1 cellular context compared by ENCODE assay signal in the genomic region with DNA sequence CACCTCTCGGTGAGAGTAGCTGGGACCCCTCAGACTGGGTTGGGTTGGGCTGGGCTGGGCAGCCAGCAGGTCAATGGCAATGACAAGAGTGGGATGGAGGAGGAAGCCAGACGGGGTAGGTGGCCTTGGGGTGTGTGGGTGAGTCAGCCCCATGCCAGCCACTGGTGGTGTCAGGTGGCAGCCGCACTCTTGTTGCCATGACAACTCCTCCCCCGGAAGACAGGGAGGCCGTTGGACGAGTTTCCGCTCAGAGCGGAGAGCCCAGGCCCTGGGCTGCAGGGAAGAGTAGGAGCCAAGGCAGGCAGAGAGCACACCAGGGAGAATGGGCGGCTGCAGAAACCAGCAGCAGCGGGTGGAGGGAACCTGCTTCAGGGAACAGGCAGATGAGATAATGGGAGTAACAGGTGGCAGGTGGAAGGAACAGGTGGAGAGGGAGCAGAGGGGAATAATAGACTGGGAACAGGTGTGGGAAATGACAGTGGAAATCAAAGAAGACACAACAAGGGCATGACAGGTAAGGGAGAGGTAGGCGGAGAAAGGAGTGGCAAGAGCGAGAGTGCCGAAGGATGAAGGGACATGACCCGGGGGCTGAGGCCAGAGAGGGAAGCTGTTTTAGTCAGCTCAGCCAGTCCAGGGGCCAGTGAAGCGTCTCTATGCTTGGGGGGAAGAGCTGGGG.
TF ChIP-seq lines count a peak whose summit lies in the region.

No MANE protein-coding gene starts in this region.

TF ChIP-seq in K562, 482 proteins besides CTCF, POLR2A, EP300 and RAD21:
- TF ChIP-seq RFX1 (IDR thresholded peaks at IDR 0.05) (peak; percentile 81), TAF9B (IDR thresholded peaks at IDR 0.05; ENCODE audit: partially characterized antibody) (no peak), EGR1 (conservative IDR thresholded peaks at IDR 0.05) (peak; percentile 39), BRCA1 (IDR thresholded peaks at IDR 0.05) (no peak), BRCA1 (CRISPR knock-in tag; IDR thresholded peaks at IDR 0.05) (no peak)
- TF ChIP-seq, protein P1, sequence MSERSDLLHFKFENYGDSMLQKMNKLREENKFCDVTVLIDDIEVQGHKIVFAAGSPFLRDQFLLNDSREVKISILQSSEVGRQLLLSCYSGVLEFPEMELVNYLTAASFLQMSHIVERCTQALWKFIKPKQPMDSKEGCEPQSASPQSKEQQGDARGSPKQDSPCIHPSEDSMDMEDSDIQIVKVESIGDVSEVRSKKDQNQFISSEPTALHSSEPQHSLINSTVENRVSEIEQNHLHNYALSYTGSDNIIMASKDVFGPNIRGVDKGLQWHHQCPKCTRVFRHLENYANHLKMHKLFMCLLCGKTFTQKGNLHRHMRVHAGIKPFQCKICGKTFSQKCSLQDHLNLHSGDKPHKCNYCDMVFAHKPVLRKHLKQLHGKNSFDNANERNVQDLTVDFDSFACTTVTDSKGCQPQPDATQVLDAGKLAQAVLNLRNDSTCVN (CRISPR knock-in tag; IDR thresholded peaks at IDR 0.05) = 0 out of 2 replicates have a peak, but pooled peaks have one; percentile 25
